9 cellular contexts compared by ENCODE assay signal in genomic region chr2:70029814-70030409, GRCh38. TPM values are rescaled to one million over a fixed set of nuclear protein-coding genes. Genes with fewer than 3 reads are reported as not detected.
DNase-seq lines count a peak whose midpoint lies in the region; ATAC-seq and TF ChIP-seq lines count a peak whose summit lies in the region.
"Had no signal": no experiment of that assay in that cellular context is flagged by ENCODE, and none has a peak within 500 bp of the region (broad histone marks: within the 10 kb centered on the region; RNA-seq: fewer than 3 reads in every experiment).

No MANE protein-coding gene starts in this region.

- no peak overlapping the region for H3K4ac ChIP-seq in neuronal stem cell (ENCODE audit: low read length)

- no peak overlapping the region for H4K8ac ChIP-seq in neuronal stem cell (ENCODE audit: low read depth, low read length)

- H2BK120ac ChIP-seq in neuronal stem cell (ENCODE audit: low read depth, low read length) = no peak overlapping the region

- H4K20me1 ChIP-seq in BLaER1 treated with 17β-estradiol and CSF1 and Interleukin-3, amounts not matched to agents 10 nM and 100 nM = no peaks in the 10 kb centered on the region

- no peaks in the 10 kb centered on the region for H3K27me3 ChIP-seq in BLaER1 treated with 17β-estradiol and CSF1 and Interleukin-3, amounts not matched to agents 10 nM and 100 nM
- H3K27me3 ChIP-seq in neuronal stem cell (ENCODE audit: control insufficient read depth in 3 of 3, insufficient read depth in 3 of 3, low read depth in 1 of 3, low read length in 3 of 3) = no peaks in the 10 kb centered on the region

- peak overlapping the region; percentile 52 to 99 (median 70) for H3K27ac ChIP-seq in BLaER1 treated with 17β-estradiol and CSF1 and Interleukin-3, amounts not matched to agents 10 nM and 100 nM
- H3K27ac ChIP-seq in neuronal stem cell (replicated peaks; ENCODE audit: low read length) = peak overlapping the region; percentile 61

- no CpG with 5 or more reads among the region's 3 CpGs for WGBS in neuronal stem cell (ENCODE audit: extremely low coverage in 2 of 2, insufficient read length in 2 of 2, insufficient replicate concordance in 1 of 2), 2 donors

- H4K91ac ChIP-seq in neuronal stem cell (ENCODE audit: low read depth, low read length, poor library complexity) = no peak overlapping the region

- H3K4me1 ChIP-seq in BLaER1 treated with 17β-estradiol and CSF1 and Interleukin-3, amounts not matched to agents 10 nM and 100 nM = peaks cover 11 to 97% (median 22%) of the 10 kb centered on the region in 10 experiments
- H3K4me1 ChIP-seq in neuronal stem cell (ENCODE audit: control insufficient read depth in 2 of 2, insufficient read depth in 1 of 2, low read depth in 1 of 2, low read length in 2 of 2) = peaks cover 10 to 16% of the 10 kb centered on the region in 2 donors

- no peaks in the 10 kb centered on the region for H3K9me3 ChIP-seq in BLaER1 treated with 17β-estradiol and CSF1 and Interleukin-3, amounts not matched to agents 10 nM and 100 nM (replicated peaks in 1 of 11)
- H3K9me3 ChIP-seq in neuronal stem cell (replicated peaks in 1 of 2; ENCODE audit: control insufficient read depth in 2 of 2, insufficient read depth in 1 of 2, low read depth in 1 of 2, low read length in 2 of 2) = no peaks in the 10 kb centered on the region

- no peak overlapping the region for H3K18ac ChIP-seq in neuronal stem cell (ENCODE audit: low read length)

- H3K4me2 ChIP-seq in BLaER1 treated with 17β-estradiol and CSF1 and Interleukin-3, amounts not matched to agents 10 nM and 100 nM = peak overlapping the region; percentile 8 to 90 (median 59); a peak in 20 of 22 replicates
- H3K4me2 ChIP-seq in neuronal stem cell (ENCODE audit: insufficient read depth, low read length, poor library complexity, severe bottlenecking) = peak overlapping the region; percentile 12

- H2BK12ac ChIP-seq in neuronal stem cell (ENCODE audit: low read length) = no peak overlapping the region

- H3K9ac ChIP-seq in BLaER1 treated with 17β-estradiol and CSF1 and Interleukin-3, amounts not matched to agents 10 nM and 100 nM = peak overlapping the region; percentile 8 to 94 (median 52); a peak in 15 of 22 replicates
- no peak overlapping the region for H3K9ac ChIP-seq in neuronal stem cell (ENCODE audit: low read depth, low read length, poor library complexity)

- H2BK5ac ChIP-seq in neuronal stem cell (ENCODE audit: low read length) = no peak overlapping the region

- H3K14ac ChIP-seq in neuronal stem cell (ENCODE audit: low read length) = no peak overlapping the region

- H2AFZ ChIP-seq in neuronal stem cell (ENCODE audit: low read length) = peak overlapping the region; percentile 47

- no peaks in the 10 kb centered on the region for H3K79me1 ChIP-seq in neuronal stem cell (ENCODE audit: low read depth, low read length)

- no peak overlapping the region for H3K4me3 ChIP-seq in BLaER1 treated with 17β-estradiol and CSF1 and Interleukin-3, amounts not matched to agents 10 nM and 100 nM
- H3K4me3 ChIP-seq in fibroblast of villous mesenchyme (ENCODE audit: low read depth, low read length) (no peak overlapping the region), neuronal stem cell (ENCODE audit: low read length in 2 of 2) (no peak overlapping the region)

- no peak overlapping the region for H3K23ac ChIP-seq in neuronal stem cell (ENCODE audit: low read depth, low read length, poor library complexity)

- peak overlapping the region; percentile 16 for H2AK5ac ChIP-seq in neuronal stem cell (ENCODE audit: low read depth, low read length)

- H2BK15ac ChIP-seq in neuronal stem cell (ENCODE audit: low read length) = no peak overlapping the region

- TF ChIP-seq CTCF in fibroblast of villous mesenchyme (IDR thresholded peaks at IDR 0.05; ENCODE audit: insufficient read depth, low read depth, low read length) = no peak

- ATAC-seq in HG02571 (IDR thresholded peaks at IDR 0.05; ENCODE audit: unreplicated experiment) (no peak), GM18868 (IDR thresholded peaks at IDR 0.05; ENCODE audit: unreplicated experiment) (no peak)

- H3K36me3 ChIP-seq in BLaER1 treated with 17β-estradiol and CSF1 and Interleukin-3, amounts not matched to agents 10 nM and 100 nM = peaks cover 13 to 60% (median 38%) of the 10 kb centered on the region in 11 experiments; a peak in 19 of 22 replicates
- peaks cover 0 to 54% of the 10 kb centered on the region in 2 donors for H3K36me3 ChIP-seq in neuronal stem cell (replicated peaks in 1 of 2; ENCODE audit: control insufficient read depth in 2 of 2, insufficient read depth in 2 of 2, low read length in 2 of 2)

- DNase-seq in OCI-M1 (lab: John Stamatoyannopoulos, UW) (peak; percentile 91), fibroblast of villous mesenchyme (ENCODE audit: low read depth) (peak; percentile 90), neuronal stem cell (ENCODE audit: low spot score) (peak; percentile 33), NCI-H187 treated with DMSO at 0.1 percent for 48 hours (lab: John Stamatoyannopoulos, UW) (no peak), NCI-H1105 (lab: John Stamatoyannopoulos, UW) (no peak)
- DNase-seq: activated naive CD8-positive, alpha-beta T cell treated with anti-CD3 and anti-CD28 coated beads, Interleukin-2, amount 10 ng/mL, durations not matched to agents 7 days and 5 days had no signal

RNA-seq across cellular contexts. Expression of gene PCBP1, which starts 57.4 kb away (rescaled TPM):
- total RNA-seq in fibroblast of villous mesenchyme = 32.9 and 45.3 TPM in 2 replicates
- polyA plus RNA-seq in neuronal stem cell (2013, experiment 1 of 2) = 359 TPM
- 357 TPM for polyA plus RNA-seq in neuronal stem cell (2013, experiment 2 of 2)

Comparison
In these comparisons a context has a peak if more than half of its experiments do, and no peak if none do; other contexts are left out.
1. DNase-seq: peak in OCI-M1 (single experiment), fibroblast of villous mesenchyme (single experiment) and neuronal stem cell (single experiment); none in NCI-H187 treated with DMSO at 0.1 percent for 48 hours (single experiment) and NCI-H1105 (single experiment).